In genomic region chr15:83064859-83065258, GRCh38 we compare ENCODE assay signal across 9 cellular contexts. TPM values are rescaled to one million over a fixed set of nuclear protein-coding genes. Genes with fewer than 3 reads are reported as not detected.
DNase-seq lines count a peak whose midpoint lies in the region; ATAC-seq and TF ChIP-seq lines count a peak whose summit lies in the region.
"Had no signal": no experiment of that assay in that cellular context is flagged by ENCODE, and none has a peak within 500 bp of the region (broad histone marks: within the 10 kb centered on the region; RNA-seq: fewer than 3 reads in every experiment).

No MANE protein-coding gene starts in this region.

- no peaks in the 10 kb centered on the region for H3K27me3 ChIP-seq in A673 (replicated peaks; ENCODE audit: insufficient read depth, low read depth, low read length, poor library complexity)

- H3K4me1 ChIP-seq in A673 (ENCODE audit: insufficient read depth, low read length, poor library complexity, severe bottlenecking) = peaks cover 48% of the 10 kb centered on the region

- H3K4me1 Mint-ChIP-seq in activated CD4-positive, alpha-beta memory T cell treated with anti-CD3 and anti-CD28 coated beads, Interleukin-2, amount 10 ng/mL, durations not matched to agents 7 days and 5 days = peaks cover 20% of the 10 kb centered on the region
- H3K4me1 Mint-ChIP-seq in immature natural killer cell = peaks cover 0 to 6% of the 10 kb centered on the region in 2 donors

- peak overlapping the region; percentile 76 for H3K27ac Mint-ChIP-seq in activated CD4-positive, alpha-beta memory T cell treated with anti-CD3 and anti-CD28 coated beads, Interleukin-2, amount 10 ng/mL, durations not matched to agents 7 days and 5 days
- H3K27ac Mint-ChIP-seq in immature natural killer cell = peak overlapping the region; percentile 18 to 84 (median 57)

- TF ChIP-seq CTCF in A673 (conservative IDR thresholded peaks at IDR 0.05; ENCODE audit: low read depth, low read length) (no peak), HFF-Myc (IDR thresholded peaks at IDR 0.05; ENCODE audit: low read depth, low read length, missing control alignments) (no peak)

- peak overlapping the region; percentile 95 for H3K4me3 ChIP-seq in A673 (ENCODE audit: low read depth, low read length, poor library complexity, severe bottlenecking)
- H3K4me3 ChIP-seq in HFF-Myc (replicated peaks; ENCODE audit: low read depth, low read length) = peak overlapping the region; percentile 93

- CTCF ChIA-PET in A673 (lab: Charles Lee) = no interaction called here
- CTCF ChIA-PET in activated CD4-positive, alpha-beta memory T cell treated with anti-CD3 and anti-CD28 coated beads, Interleukin-2, amount 10 ng/mL, durations not matched to agents 7 days and 5 days (lab: Charles Lee) = interaction anchor here (1.1 to 1.4 kb wide), 2 partner anchors 53 to 54 kb away, joined by 3 to 4 read pairs; no protein-coding TSS in a partner anchor

- H3K27me3 Mint-ChIP-seq in activated CD4-positive, alpha-beta memory T cell treated with anti-CD3 and anti-CD28 coated beads, Interleukin-2, amount 10 ng/mL, durations not matched to agents 7 days and 5 days = no peaks in the 10 kb centered on the region
- H3K27me3 Mint-ChIP-seq in immature natural killer cell (ENCODE audit: low read depth in 3 of 3) = peaks cover 2 to 5% (median 3%) of the 10 kb centered on the region in 3 donors

- H3K36me3 ChIP-seq in A673 (ENCODE audit: insufficient read depth, low read length, poor library complexity, severe bottlenecking) = no peaks in the 10 kb centered on the region

- no peaks in the 10 kb centered on the region for H3K9me3 ChIP-seq in A673 (ENCODE audit: low read depth, low read length, poor library complexity, severe bottlenecking)

- no TSS peak for BruUV-seq in A673 (replicated peaks; lab: Mats Ljungman, UMichigan)

- POLR2A ChIA-PET in A673 (lab: Charles Lee; ENCODE audit: low non-redundant PET) = no interaction called here
- POLR2A ChIA-PET in activated CD4-positive, alpha-beta memory T cell treated with anti-CD3 and anti-CD28 coated beads, Interleukin-2, amount 10 ng/mL, durations not matched to agents 7 days and 5 days (lab: Charles Lee) = interaction anchor here (0.9 to 1.9 kb wide), 7 partner anchors 8 to 255 kb away, joined by 3 to 8 read pairs (median 3); partner anchors contain the start of genes C15orf40, RAMAC, TM6SF1 and WHAMM

- no peak overlapping the region for H3K27ac ChIP-seq in A673 (ENCODE audit: low read depth, low read length, poor library complexity, severe bottlenecking)

- no peak for DNase-seq in A673 (ENCODE audit: low spot score)
- DNase-seq in HFF-Myc (ENCODE audit: extremely low read depth, low read depth) = no peak
- DNase-seq in activated CD4-positive, alpha-beta memory T cell treated with anti-CD3 and anti-CD28 coated beads, Interleukin-2, amount 10 ng/mL, durations not matched to agents 7 days and 5 days = no peak
- no peak for DNase-seq in immature natural killer cell
- DNase-seq in NCI-H1436 treated with DMSO at 0.1 percent for 48 hours (lab: John Stamatoyannopoulos, UW) = no peak
- DNase-seq in NCI-H446 treated with DMSO at 0.1 percent for 48 hours (lab: John Stamatoyannopoulos, UW) = no peak
- DNase-seq in GOT3 (lab: John Stamatoyannopoulos, UW) = no peak
- DNase-seq: posterior cingulate gyrus had no signal

- intact Hi-C loops in A673 (cut with micrococcal nuclease; ENCODE audit: unreplicated experiment) = no loop called here

- peaks cover 5% of the 10 kb centered on the region for H3K9me3 Mint-ChIP-seq in activated CD4-positive, alpha-beta memory T cell treated with anti-CD3 and anti-CD28 coated beads, Interleukin-2, amount 10 ng/mL, durations not matched to agents 7 days and 5 days
- H3K9me3 Mint-ChIP-seq in immature natural killer cell = no peaks in the 10 kb centered on the region

- H3K4me3 Mint-ChIP-seq in activated CD4-positive, alpha-beta memory T cell treated with anti-CD3 and anti-CD28 coated beads, Interleukin-2, amount 10 ng/mL, durations not matched to agents 7 days and 5 days = no peak overlapping the region
- H3K4me3 Mint-ChIP-seq in immature natural killer cell = peak overlapping the region in 1 of 5 donors; percentile 86

- ATAC-seq in HG02588 (IDR thresholded peaks at IDR 0.05; ENCODE audit: unreplicated experiment) = no peak

- H3K36me3 Mint-ChIP-seq in activated CD4-positive, alpha-beta memory T cell treated with anti-CD3 and anti-CD28 coated beads, Interleukin-2, amount 10 ng/mL, durations not matched to agents 7 days and 5 days (ENCODE audit: low read depth) = peaks cover 20% of the 10 kb centered on the region
- no peaks in the 10 kb centered on the region for H3K36me3 Mint-ChIP-seq in immature natural killer cell

RNA-seq across cellular contexts. Expression of gene BTBD1, which starts 2.2 kb away (rescaled TPM):
- 56.7 and 58.3 TPM in 2 replicates for total RNA-seq in A673 (2021)
- total RNA-seq in activated CD4-positive, alpha-beta memory T cell treated with anti-CD3 and anti-CD28 coated beads, Interleukin-2, amount 10 ng/mL, durations not matched to agents 7 days and 5 days = 10 to 100 TPM; 55.0 to 58.6 TPM
- polyA plus RNA-seq in immature natural killer cell = 10 to 100 TPM; 45.6 to 61.9 (median 56.1) TPM

RNA-seq across cellular contexts. Expression of gene TM6SF1, which starts 42.6 kb away (rescaled TPM):
- total RNA-seq in A673 (2021) = 1.8 and 2.4 TPM in 2 replicates
- 10 to 100 TPM; 20.4 to 22.0 TPM for total RNA-seq in activated CD4-positive, alpha-beta memory T cell treated with anti-CD3 and anti-CD28 coated beads, Interleukin-2, amount 10 ng/mL, durations not matched to agents 7 days and 5 days
- 10 to 100 TPM; 17.2 to 20.2 (median 17.9) TPM for polyA plus RNA-seq in immature natural killer cell

RNA-seq across cellular contexts. Expression of gene C15orf40, which starts 53.4 kb away (rescaled TPM):
- 20.6 and 30.6 TPM in 2 replicates for total RNA-seq in A673 (2021)
- total RNA-seq in activated CD4-positive, alpha-beta memory T cell treated with anti-CD3 and anti-CD28 coated beads, Interleukin-2, amount 10 ng/mL, durations not matched to agents 7 days and 5 days = 10 to 100 TPM; 23.8 to 25.5 TPM
- 10 to 100 TPM; 48.1 to 56.5 (median 48.7) TPM for polyA plus RNA-seq in immature natural killer cell
